8 cellular contexts compared by ENCODE assay signal in genomic region chr19:16527971-16528521, GRCh38. TPM values are rescaled to one million over a fixed set of nuclear protein-coding genes. Genes with fewer than 3 reads are reported as not detected.
DNase-seq lines count a peak whose midpoint lies in the region; ATAC-seq, FAIRE-seq and TF ChIP-seq lines count a peak whose summit lies in the region.

No MANE protein-coding gene starts in this region.

- peak; percentile 14 for FAIRE-seq in GM12892 (lab: Jason Lieb, UNC)

- no peak for DNase-seq in GM12892 (ENCODE audit: insufficient read length)
- peak in 2 of 3 donors; percentile 25 to 44 for DNase-seq in T-helper 17 cell
- peak; percentile 19 for DNase-seq in central memory CD4-positive, alpha-beta T cell
- no peak for DNase-seq in progenitor cell of endocrine pancreas (ENCODE audit: low spot score, unreplicated experiment)
- no peak for DNase-seq in NCI-H345 treated with DMSO at 0.1 percent for 48 hours (lab: John Stamatoyannopoulos, UW; ENCODE audit: unreplicated experiment)
- DNase-seq in NCI-H1092 treated with DMSO at 0.1 percent for 48 hours (lab: John Stamatoyannopoulos, UW), result no peak

- no peak for TF ChIP-seq POLR2A in GM12892 (IDR thresholded peaks at IDR 0.05; ENCODE audit: low read depth, low read length)

- H3K27me3 Mint-ChIP-seq in T-helper 17 cell (no peaks in the 10 kb centered on the region), progenitor cell of endocrine pancreas (no peaks in the 10 kb centered on the region)

- H3K27ac Mint-ChIP-seq in T-helper 17 cell, result peak overlapping the region; percentile 75
- no peak overlapping the region for H3K27ac Mint-ChIP-seq in progenitor cell of endocrine pancreas

- TF ChIP-seq CTCF in progenitor cell of endocrine pancreas (IDR thresholded peaks at IDR 0.05; ENCODE audit: unreplicated experiment), result peak; percentile 31

- H3K4me1 Mint-ChIP-seq in T-helper 17 cell (peaks cover 4% of the 10 kb centered on the region), progenitor cell of endocrine pancreas (ENCODE audit: low read depth) (no peaks in the 10 kb centered on the region)

- no peaks in the 10 kb centered on the region for H3K9me3 Mint-ChIP-seq in progenitor cell of endocrine pancreas (ENCODE audit: low read depth)

- H3K9me3 ChIP-seq in T-helper 17 cell (ENCODE audit: control insufficient read depth, low read length, poor library complexity, severe bottlenecking), result no peaks in the 10 kb centered on the region

- peak; percentile 72 for ATAC-seq in T-helper 17 cell
- no peak for ATAC-seq in HG02885 (IDR thresholded peaks at IDR 0.05; ENCODE audit: poor library complexity, unreplicated experiment)
- no peak for ATAC-seq in GM21447 (IDR thresholded peaks at IDR 0.05; ENCODE audit: unreplicated experiment)

- H3K36me3 Mint-ChIP-seq in T-helper 17 cell (ENCODE audit: low read depth) (peaks cover 5% of the 10 kb centered on the region), progenitor cell of endocrine pancreas (ENCODE audit: insufficient read depth) (peaks cover 14% of the 10 kb centered on the region)

- H3K4me3 Mint-ChIP-seq in T-helper 17 cell, result no peak overlapping the region
- no peak overlapping the region for H3K4me3 Mint-ChIP-seq in progenitor cell of endocrine pancreas (ENCODE audit: low read depth)

RNA-seq across cellular contexts. Expression of gene CHERP, which starts 14.2 kb away (rescaled TPM):
- 11.0 TPM for polyA plus RNA-seq in GM12892 (2012; ENCODE audit: missing spikeins)
- total RNA-seq in T-helper 17 cell (10 to 100 TPM; 50.1 to 63.7 TPM), progenitor cell of endocrine pancreas (74.6 and 76.4 TPM in 2 replicates)

RNA-seq across cellular contexts. Expression of gene C19orf44, which starts 31.9 kb away (rescaled TPM):
- polyA plus RNA-seq in GM12892 (2012; ENCODE audit: missing spikeins), result 2.4 TPM
- total RNA-seq in T-helper 17 cell (1 to 10 TPM; 1.3 to 2.1 TPM), progenitor cell of endocrine pancreas (11.5 and 12.3 TPM in 2 replicates)

RNA-seq across cellular contexts. Expression of gene CALR3, which starts 32.1 kb away (rescaled TPM):
- polyA plus RNA-seq in GM12892 (2012; ENCODE audit: missing spikeins), result not detected
- total RNA-seq in T-helper 17 cell, result not detected
- not detected in 2 replicates for total RNA-seq in progenitor cell of endocrine pancreas

RNA-seq across cellular contexts. Expression of gene SLC35E1, which starts 44.2 kb away (rescaled TPM):
- polyA plus RNA-seq in GM12892 (2012; ENCODE audit: missing spikeins), result 26.7 TPM
- total RNA-seq in T-helper 17 cell (10 to 100 TPM; 68.1 to 75.9 TPM), progenitor cell of endocrine pancreas (48.5 and 49.1 TPM in 2 replicates)

RNA-seq across cellular contexts. Expression of gene EPS15L1, which starts 56.3 kb away (rescaled TPM):
- 24.6 TPM for polyA plus RNA-seq in GM12892 (2012; ENCODE audit: missing spikeins)
- total RNA-seq in T-helper 17 cell (10 to 100 TPM; 42.7 to 44.1 TPM), progenitor cell of endocrine pancreas (56.8 and 59.3 TPM in 2 replicates)

Comparison
In these comparisons a context has a peak if more than half of its experiments do, and no peak if none do; other contexts are left out.
1. DNase-seq: peak in T-helper 17 cell (2 of 3) and central memory CD4-positive, alpha-beta T cell (single experiment); none in GM12892 (single experiment), progenitor cell of endocrine pancreas (single experiment), NCI-H345 treated with DMSO at 0.1 percent for 48 hours (single experiment) and NCI-H1092 treated with DMSO at 0.1 percent for 48 hours (single experiment).